8 cellular contexts compared by ENCODE assay signal in genomic region chr9:34292552-34292951, GRCh38.
"Had no signal": no experiment of that assay in that cellular context is flagged by ENCODE, and none has a peak within 500 bp of the region (broad histone marks: within the 10 kb centered on the region; RNA-seq: fewer than 3 reads in every experiment).

No MANE protein-coding gene starts in this region.

- H3K4me3 ChIP-seq: GM23248, K562 had no signal

- FAIRE-seq: H1, H54, HTR-8/SVneo, K562 had no signal

- H3K27ac ChIP-seq: GM23248 had no signal

- DNase-seq: GM23248, H9, HCEC 1CT, IMR-90 had no signal
